In the genomic region with DNA sequence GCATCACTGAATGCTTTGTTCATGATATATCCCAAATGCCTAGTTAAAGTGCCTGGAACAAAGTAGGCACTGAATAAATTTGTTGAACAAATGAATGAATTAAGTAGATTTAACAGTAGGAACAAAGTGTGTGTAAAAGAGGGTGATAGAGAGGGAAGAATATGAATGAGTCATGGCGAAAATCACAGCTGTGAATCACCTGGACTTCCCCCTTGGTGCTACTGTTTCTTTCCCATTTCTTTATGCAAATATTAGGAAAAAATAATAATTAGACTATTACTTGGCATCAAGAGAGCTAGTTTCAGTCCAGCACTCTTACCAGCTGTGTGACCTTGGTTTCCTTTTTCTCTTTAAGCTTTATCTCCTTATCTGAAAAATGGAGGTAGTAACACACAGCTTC, we compare ENCODE assay signal across 20 cellular contexts. TPM values are rescaled to one million over a fixed set of nuclear protein-coding genes. Genes with fewer than 3 reads are reported as not detected.
DNase-seq lines count a peak whose midpoint lies in the region; ATAC-seq and TF ChIP-seq lines count a peak whose summit lies in the region.
"Had no signal": no experiment of that assay in that cellular context is flagged by ENCODE, and none has a peak within 500 bp of the region (broad histone marks: within the 10 kb centered on the region; RNA-seq: fewer than 3 reads in every experiment).

No MANE protein-coding gene starts in this region.

- H3K4me1 Mint-ChIP-seq in activated CD4-positive, alpha-beta T cell treated with anti-CD3 and anti-CD28 coated beads for 36 hours, result peaks cover 25% of the 10 kb centered on the region
- H3K4me1 Mint-ChIP-seq: neural crest cell had no signal

- no peaks in the 10 kb centered on the region for H3K4me1 ChIP-seq in foreskin keratinocyte
- H3K4me1 ChIP-seq: body of pancreas, heart right ventricle had no signal

- intact Hi-C loops in activated CD4-positive, alpha-beta T cell treated with anti-CD3 and anti-CD28 coated beads for 36 hours (cut with DNase I, micrococcal nuclease), result no loop called here

- no peaks in the 10 kb centered on the region for H3K27me3 Mint-ChIP-seq in activated CD4-positive, alpha-beta T cell treated with anti-CD3 and anti-CD28 coated beads for 36 hours
- H3K27me3 Mint-ChIP-seq: activated CD8-positive, alpha-beta memory T cell treated with anti-CD3 and anti-CD28 coated beads, Interleukin-2, amount 10 ng/mL, durations not matched to agents 7 days and 5 days had no signal

- peak overlapping the region; percentile 42 for H3K27ac ChIP-seq in foreskin keratinocyte
- H3K27ac ChIP-seq: body of pancreas, dorsolateral prefrontal cortex, heart right ventricle, WERI-Rb-1 had no signal

- CTCF ChIA-PET in activated CD4-positive, alpha-beta T cell treated with anti-CD3 and anti-CD28 coated beads for 36 hours (lab: Charles Lee), result no interaction called here

- H3K27me3 ChIP-seq in foreskin keratinocyte, result no peaks in the 10 kb centered on the region
- H3K27me3 ChIP-seq: body of pancreas had no signal

- POLR2A ChIA-PET in activated CD4-positive, alpha-beta T cell treated with anti-CD3 and anti-CD28 coated beads for 36 hours (lab: Charles Lee), result no interaction called here

- H3K27ac Mint-ChIP-seq in activated CD4-positive, alpha-beta T cell treated with anti-CD3 and anti-CD28 coated beads for 36 hours, result no peak overlapping the region

- no peak for TF ChIP-seq CTCF in foreskin keratinocyte (conservative IDR thresholded peaks at IDR 0.05)

- no peak overlapping the region for H3K4me3 Mint-ChIP-seq in activated CD4-positive, alpha-beta T cell treated with anti-CD3 and anti-CD28 coated beads for 36 hours
- H3K4me3 Mint-ChIP-seq: activated CD8-positive, alpha-beta memory T cell treated with anti-CD3 and anti-CD28 coated beads, Interleukin-2, amount 10 ng/mL, durations not matched to agents 7 days and 5 days; neural crest cell had no signal

- peak; percentile 8 for DNase-seq in activated CD4-positive, alpha-beta T cell treated with anti-CD3 and anti-CD28 coated beads for 36 hours
- no peak for DNase-seq in activated CD4-positive, alpha-beta T cell treated with anti-CD3 and anti-CD28 coated beads for 48 hours
- DNase-seq in foreskin keratinocyte (peak in 1 of 2 donors; percentile 39), SIG-M5 (lab: John Stamatoyannopoulos, UW) (no peak), HPDE6-E6E7 (ENCODE audit: extremely low spot score) (no peak), NOMO-1 (lab: John Stamatoyannopoulos, UW; ENCODE audit: unreplicated experiment in 2 of 2) (no peak)
- DNase-seq: activated CD8-positive, alpha-beta memory T cell treated with anti-CD3 and anti-CD28 coated beads, Interleukin-2, amount 10 ng/mL, durations not matched to agents 7 days and 5 days; activated gamma-delta T cell treated with Interleukin-2 at 50 U/mL for 16 hours; body of pancreas; C1 segment of cervical spinal cord; DMS 273 treated with DMSO at 0.1 percent for 48 hours; dorsolateral prefrontal cortex; heart right ventricle; Karpas-422; midbrain; NCI-H1417; WERI-Rb-1 had no signal

- peak; percentile 64 for ATAC-seq in activated CD4-positive, alpha-beta T cell treated with anti-CD3 and anti-CD28 coated beads for 36 hours
- ATAC-seq in GM21447 (IDR thresholded peaks at IDR 0.05; ENCODE audit: unreplicated experiment) (peak; percentile 57), HG03442 (IDR thresholded peaks at IDR 0.05; ENCODE audit: unreplicated experiment) (peak; percentile 52), foreskin keratinocyte (peak; percentile 87)
- ATAC-seq: activated CD8-positive, alpha-beta memory T cell treated with anti-CD3 and anti-CD28 coated beads, Interleukin-2, amount 10 ng/mL, durations not matched to agents 7 days and 5 days; body of pancreas; heart right ventricle had no signal

- peaks cover 25% of the 10 kb centered on the region for H3K36me3 Mint-ChIP-seq in activated CD4-positive, alpha-beta T cell treated with anti-CD3 and anti-CD28 coated beads for 36 hours (ENCODE audit: low read depth)

- no peaks in the 10 kb centered on the region for H3K9me3 Mint-ChIP-seq in activated CD4-positive, alpha-beta T cell treated with anti-CD3 and anti-CD28 coated beads for 36 hours (ENCODE audit: low read depth)
- H3K9me3 Mint-ChIP-seq: neural crest cell had no signal

RNA-seq across cellular contexts. Expression of gene SPIN3, which starts 9.2 kb away (rescaled TPM):
- total RNA-seq in activated CD4-positive, alpha-beta T cell treated with anti-CD3 and anti-CD28 coated beads for 36 hours, result 1 to 10 TPM; 7.7 to 10.0 TPM
- 2.2 and 2.8 TPM in 2 replicates for total RNA-seq in foreskin keratinocyte
- polyA plus RNA-seq in foreskin keratinocyte, result 1.4 and 1.5 TPM in 2 replicates
